ENCODE assay signal across 25 cellular contexts in the genomic region with DNA sequence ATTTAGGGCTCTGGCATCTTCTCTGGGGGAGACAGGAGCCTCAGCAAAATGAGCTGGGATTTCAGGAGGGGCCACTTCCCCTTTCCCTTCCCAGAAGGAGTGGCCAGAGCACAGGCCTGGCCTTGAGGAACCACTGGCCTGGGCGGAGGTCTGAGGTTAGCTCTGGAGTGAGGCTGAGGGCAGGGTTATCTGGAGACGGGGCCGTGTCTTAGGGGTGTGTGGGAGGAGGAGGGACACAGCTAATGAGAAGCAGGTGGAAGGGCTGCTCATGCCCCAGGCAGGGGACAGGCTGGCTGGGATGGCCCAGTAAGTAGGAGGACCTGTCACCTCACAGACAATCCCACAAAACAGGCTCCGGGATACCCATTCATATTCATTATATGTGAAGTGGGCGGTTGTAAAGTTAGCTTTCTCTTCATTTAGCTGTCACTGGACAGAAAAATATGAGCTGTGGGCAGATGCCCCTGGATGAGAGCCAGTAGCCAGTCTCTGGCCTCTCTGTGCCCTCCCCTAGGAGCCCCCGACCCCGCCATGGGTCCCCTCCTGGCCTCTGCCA. TPM values are rescaled to one million over a fixed set of nuclear protein-coding genes. Genes with fewer than 3 reads are reported as not detected.
A peak's percentile ranks its signal among the peaks of the same experiment; 100 is the strongest.
DNase-seq lines count a peak whose midpoint lies in the region; ATAC-seq and TF ChIP-seq lines count a peak whose summit lies in the region.
"Had no signal": no experiment of that assay in that cellular context is flagged by ENCODE, and none has a peak within 500 bp of the region (broad histone marks: within the 10 kb centered on the region; RNA-seq: fewer than 3 reads in every experiment).

No MANE protein-coding gene starts in this region.

- H3K27ac Mint-ChIP-seq in nephron progenitor cell, result peak overlapping the region; percentile 80
- H3K27ac Mint-ChIP-seq: CD8-positive, alpha-beta T cell had no signal

- no peaks in the 10 kb centered on the region for H3K27me3 Mint-ChIP-seq in nephron progenitor cell (ENCODE audit: low read depth, poor library complexity)

- H3K36me3 ChIP-seq in BLaER1 (peaks cover 68% of the 10 kb centered on the region), adipocyte (ENCODE audit: control insufficient read depth, insufficient read depth, low read length, severe bottlenecking) (peaks cover 40% of the 10 kb centered on the region), MG63 (peaks cover 87% of the 10 kb centered on the region)

- H3K9me3 Mint-ChIP-seq in nephron progenitor cell, result no peaks in the 10 kb centered on the region
- H3K9me3 Mint-ChIP-seq: CD8-positive, alpha-beta T cell had no signal

- H3K4me3 Mint-ChIP-seq in nephron progenitor cell, result peak overlapping the region; percentile 48
- H3K4me3 Mint-ChIP-seq: CD8-positive, alpha-beta T cell had no signal

- H3K4me3 ChIP-seq in BLaER1 (no peak overlapping the region), adipocyte (ENCODE audit: low read length) (no peak overlapping the region), MG63 (no peak overlapping the region)
- H3K4me3 ChIP-seq: esophagus muscularis mucosa, SJSA1 had no signal

- TF ChIP-seq POLR2A in GM18505 (IDR thresholded peaks at IDR 0.05; ENCODE audit: borderline replicate concordance, extremely low read depth, insufficient read depth, insufficient read length), result no peak

- H3K9me3 ChIP-seq in BLaER1 (no peaks in the 10 kb centered on the region), adipocyte (ENCODE audit: control insufficient read depth, low read length) (no peaks in the 10 kb centered on the region), MG63 (no peaks in the 10 kb centered on the region)
- H3K9me3 ChIP-seq: esophagus muscularis mucosa, SJSA1 had no signal

- peaks cover 88% of the 10 kb centered on the region for H3K4me1 Mint-ChIP-seq in nephron progenitor cell

- peaks cover 50% of the 10 kb centered on the region for H3K36me3 Mint-ChIP-seq in nephron progenitor cell (ENCODE audit: low read depth)

- 0 out of 2 replicates have a peak overlapping the region, but pooled peaks have one; percentile 55 for H3K4me2 ChIP-seq in BLaER1

- H3K4me1 ChIP-seq in BLaER1 (peaks cover 37% of the 10 kb centered on the region), adipocyte (ENCODE audit: control insufficient read depth, insufficient read depth, low read length) (peaks cover 57% of the 10 kb centered on the region)
- H3K4me1 ChIP-seq: SJSA1 had no signal

- H3K27me3 ChIP-seq in BLaER1, result no peaks in the 10 kb centered on the region
- H3K27me3 ChIP-seq in adipocyte (replicated peaks; ENCODE audit: control insufficient read depth, insufficient read depth, low read length), result no peaks in the 10 kb centered on the region
- H3K27me3 ChIP-seq in MG63, result no peaks in the 10 kb centered on the region
- H3K27me3 ChIP-seq: esophagus muscularis mucosa, SJSA1 had no signal

- no peak overlapping the region for H3K27ac ChIP-seq in BLaER1
- H3K27ac ChIP-seq: SJSA1 had no signal

- no peak for TF ChIP-seq CTCF in nephron progenitor cell (IDR thresholded peaks at IDR 0.05)

- peaks cover 38% of the 10 kb centered on the region for H4K20me1 ChIP-seq in BLaER1

- no peak overlapping the region for H3K9ac ChIP-seq in BLaER1
- H3K9ac ChIP-seq in adipocyte (ENCODE audit: low read length), result no peak overlapping the region

- no peak for ATAC-seq in HG03571 (IDR thresholded peaks at IDR 0.05; ENCODE audit: unreplicated experiment)
- ATAC-seq in GM18505 (IDR thresholded peaks at IDR 0.05; ENCODE audit: unreplicated experiment), result no peak
- ATAC-seq: CD8-positive, alpha-beta T cell; left lobe of liver had no signal

- DNase-seq in MV-4-11 (lab: John Stamatoyannopoulos, UW), result peak; percentile 62
- DNase-seq in adipocyte (ENCODE audit: low read depth), result peak; percentile 46
- no peak for DNase-seq in nephron progenitor cell
- no peak for DNase-seq in cortex of kidney (lab: John Stamatoyannopoulos, UW)
- no peak for DNase-seq in MG63
- DNase-seq: ACHN; activated CD4-positive, alpha-beta T cell treated with anti-CD3 and anti-CD28 coated beads for 4 hours; caudate nucleus; CD8-positive, alpha-beta T cell; DMS53; effector CD8-positive, alpha-beta T cell; Karpas-422; NCI-H1105; NCI-H748 treated with DMSO at 0.1 percent for 48 hours; stimulated activated CD4-positive, alpha-beta T cell treated with anti-CD3 and anti-CD28 coated beads, Interleukin-12 subunit alpha, Interleukin-12 subunit beta, amount 100 ng/mL, for 4 hours; T-helper 9 cell had no signal

RNA-seq across cellular contexts. Expression of gene ALX3, which starts 12.4 kb away (rescaled TPM):
- total RNA-seq in MG63 (2014; rRNA removed; shearing (Covaris generic); ENCODE audit: low replicate concordance), result 11.3 and 14.9 TPM in 2 replicates
- total RNA-seq: CD8-positive, alpha-beta T cell; esophagus muscularis mucosa; HT1080; left lobe of liver; mucosa of gallbladder; SJSA1; temporal lobe had no signal

RNA-seq across cellular contexts. Expression of gene STRIP1, which starts 23.6 kb away (rescaled TPM):
- 39.6 and 41.0 TPM in 2 replicates for total RNA-seq in MG63 (2014; rRNA removed; shearing (Covaris generic); ENCODE audit: low replicate concordance)

RNA-seq across cellular contexts. Expression of gene UBL4B, which starts 54.2 kb away (rescaled TPM):
- not detected in 2 replicates for total RNA-seq in MG63 (2014; rRNA removed; shearing (Covaris generic); ENCODE audit: low replicate concordance)
- total RNA-seq: CD8-positive, alpha-beta T cell; esophagus muscularis mucosa; HT1080; left lobe of liver; mucosa of gallbladder; SJSA1 had no signal

Comparison
In these comparisons a context has a peak if more than half of its experiments do, and no peak if none do; other contexts are left out.
1. DNase-seq: peak in MV-4-11 (single experiment) and adipocyte (single experiment); none in nephron progenitor cell (single experiment), cortex of kidney (single experiment) and MG63 (single experiment).